8 cellular contexts compared by ENCODE assay signal in genomic region chrX:40175416-40176255, GRCh38.
DNase-seq lines count a peak whose midpoint lies in the region; ATAC-seq and TF ChIP-seq lines count a peak whose summit lies in the region.

No MANE protein-coding gene starts in this region.

- peaks cover 20% of the 10 kb centered on the region for H3K27me3 Mint-ChIP-seq in IgD-negative memory B cell
- H3K27me3 Mint-ChIP-seq in activated naive CD8-positive, alpha-beta T cell treated with anti-CD3 and anti-CD28 coated beads, Interleukin-2, amount 10 ng/mL, durations not matched to agents 7 days and 5 days, result no peaks in the 10 kb centered on the region

- H3K9ac ChIP-seq in rectal smooth muscle tissue (ENCODE audit: low read length), result peak overlapping the region; percentile 61

- H3K4me3 Mint-ChIP-seq in IgD-negative memory B cell, result peak overlapping the region; percentile 90 to 98 (median 97)
- H3K4me3 Mint-ChIP-seq in activated naive CD8-positive, alpha-beta T cell treated with anti-CD3 and anti-CD28 coated beads, Interleukin-2, amount 10 ng/mL, durations not matched to agents 7 days and 5 days, result peak overlapping the region; percentile 88

- POLR2A ChIA-PET in activated naive CD8-positive, alpha-beta T cell treated with anti-CD3 and anti-CD28 coated beads, Interleukin-2, amount 10 ng/mL, durations not matched to agents 7 days and 5 days (lab: Charles Lee), result interaction anchor here (0.5 to 5.1 kb wide), 8 partner anchors 9 to 366 kb away, joined by 3 to 40 read pairs (median 7); partner anchors contain the start of gene BCOR

- H3K4me1 ChIP-seq in left ventricle myocardium inferior (peaks cover 32% of the 10 kb centered on the region), rectal smooth muscle tissue (ENCODE audit: control insufficient read depth, insufficient read depth, low read length) (peaks cover 11% of the 10 kb centered on the region)

- intact Hi-C loops in left ventricle myocardium inferior (cut with micrococcal nuclease), result no loop called here

- H3K36me3 ChIP-seq in left ventricle myocardium inferior (no peaks in the 10 kb centered on the region), rectal smooth muscle tissue (ENCODE audit: control insufficient read depth, insufficient read depth, low read length) (no peaks in the 10 kb centered on the region)

- DNase-seq in AG08395 (ENCODE audit: low spot score), result peak; percentile 21
- DNase-seq in SKM-1 (lab: John Stamatoyannopoulos, UW; ENCODE audit: unreplicated experiment), result peak; percentile 37
- DNase-seq in activated naive CD8-positive, alpha-beta T cell treated with anti-CD3 and anti-CD28 coated beads, Interleukin-2, amount 10 ng/mL, durations not matched to agents 7 days and 5 days, result peak; percentile 79
- peak; percentile 74 for DNase-seq in left ventricle myocardium inferior

- no peaks in the 10 kb centered on the region for H3K27me3 ChIP-seq in left ventricle myocardium inferior (ENCODE audit: low read depth)
- no peaks in the 10 kb centered on the region for H3K27me3 ChIP-seq in rectal smooth muscle tissue (ENCODE audit: control insufficient read depth, insufficient read depth, low read length)

- peak overlapping the region; percentile 95 to 99 (median 99) for H3K27ac Mint-ChIP-seq in IgD-negative memory B cell
- H3K27ac Mint-ChIP-seq in activated naive CD8-positive, alpha-beta T cell treated with anti-CD3 and anti-CD28 coated beads, Interleukin-2, amount 10 ng/mL, durations not matched to agents 7 days and 5 days, result peak overlapping the region; percentile 91

- peaks cover 2% of the 10 kb centered on the region for H3K36me3 Mint-ChIP-seq in IgD-negative memory B cell
- H3K36me3 Mint-ChIP-seq in activated naive CD8-positive, alpha-beta T cell treated with anti-CD3 and anti-CD28 coated beads, Interleukin-2, amount 10 ng/mL, durations not matched to agents 7 days and 5 days, result no peaks in the 10 kb centered on the region

- H3K27ac ChIP-seq in left ventricle myocardium inferior (replicated peaks) (peak overlapping the region; percentile 97), rectal smooth muscle tissue (ENCODE audit: low read depth, low read length) (peak overlapping the region; percentile 81)

- peaks cover 19 to 35% (median 23%) of the 10 kb centered on the region in 3 donors for H3K4me1 Mint-ChIP-seq in IgD-negative memory B cell
- H3K4me1 Mint-ChIP-seq in activated naive CD8-positive, alpha-beta T cell treated with anti-CD3 and anti-CD28 coated beads, Interleukin-2, amount 10 ng/mL, durations not matched to agents 7 days and 5 days, result peaks cover 27% of the 10 kb centered on the region

- H3K4me3 ChIP-seq in left ventricle myocardium inferior (peak overlapping the region; percentile 74), rectal smooth muscle tissue (ENCODE audit: low read length) (peak overlapping the region; percentile 67)

- TF ChIP-seq CTCF in left ventricle myocardium inferior (IDR thresholded peaks at IDR 0.05; ENCODE audit: borderline replicate concordance), result no peak

- H3K9me3 Mint-ChIP-seq in IgD-negative memory B cell, result no peaks in the 10 kb centered on the region
- H3K9me3 Mint-ChIP-seq in activated naive CD8-positive, alpha-beta T cell treated with anti-CD3 and anti-CD28 coated beads, Interleukin-2, amount 10 ng/mL, durations not matched to agents 7 days and 5 days, result peaks cover 2% of the 10 kb centered on the region

- ATAC-seq in GM19035 (IDR thresholded peaks at IDR 0.05; ENCODE audit: unreplicated experiment), result peak; percentile 46
- peak; percentile 41 for ATAC-seq in activated naive CD8-positive, alpha-beta T cell treated with anti-CD3 and anti-CD28 coated beads, Interleukin-2, amount 10 ng/mL, durations not matched to agents 7 days and 5 days (ENCODE audit: low read depth)
- ATAC-seq in HG03045 (IDR thresholded peaks at IDR 0.05; ENCODE audit: unreplicated experiment), result no peak

- no peaks in the 10 kb centered on the region for H3K9me3 ChIP-seq in left ventricle myocardium inferior (replicated peaks)

Comparison
In these comparisons a context has a peak if more than half of its experiments do, and no peak if none do; other contexts are left out.
1. DNase-seq: peak in every context shown above with its lines; median percentile 79 in activated naive CD8-positive, alpha-beta T cell treated with anti-CD3 and anti-CD28 coated beads, Interleukin-2, amount 10 ng/mL, durations not matched to agents 7 days and 5 days; 74 in left ventricle myocardium inferior; 37 in SKM-1; 21 in AG08395.